Comparison of ENCODE assay signal across 8 cellular contexts in the genomic region with DNA sequence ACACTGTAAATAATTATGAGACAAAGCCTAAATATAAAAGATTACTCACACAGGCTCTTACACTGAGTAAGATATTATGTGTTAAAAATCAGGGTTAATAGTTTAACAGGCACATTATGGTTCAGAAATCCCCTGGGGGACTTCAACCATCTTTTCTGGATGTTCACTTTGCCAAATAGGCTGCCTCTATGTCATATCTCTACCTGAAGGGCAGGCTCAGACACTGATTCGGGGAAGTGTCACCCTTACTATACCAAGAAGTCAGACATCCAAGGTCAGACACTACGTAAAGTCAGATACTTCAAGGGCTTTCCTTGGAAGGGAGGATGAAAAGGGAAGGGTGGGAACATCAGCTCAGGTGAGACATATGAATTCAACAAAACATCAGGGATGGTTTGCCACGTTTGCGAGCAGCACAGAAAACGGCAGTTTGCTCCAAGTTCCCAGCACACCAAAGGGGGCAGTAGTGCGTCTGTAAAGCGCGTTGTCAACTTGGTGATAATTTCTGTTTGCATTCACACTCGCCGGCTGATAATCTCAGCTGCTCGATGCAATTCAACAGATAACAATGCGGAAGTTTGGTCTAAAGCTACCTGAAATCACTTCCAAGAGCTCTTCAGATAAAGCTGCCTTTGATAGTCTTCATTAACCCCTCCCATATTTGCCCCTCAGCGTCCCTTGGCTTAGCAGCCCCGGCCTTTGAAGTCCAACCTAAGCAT. TPM values are rescaled to one million over a fixed set of nuclear protein-coding genes. Genes with fewer than 3 reads are reported as not detected.
DNase-seq lines count a peak whose midpoint lies in the region; ATAC-seq and TF ChIP-seq lines count a peak whose summit lies in the region.

No MANE protein-coding gene starts in this region.

- H3K4me3 Mint-ChIP-seq in nephron = peak overlapping the region; percentile 81 to 87 (median 84)
- H3K4me3 Mint-ChIP-seq in stimulated activated naive CD8-positive, alpha-beta T cell treated with anti-CD3 and anti-CD28 coated beads, Interleukin-15, amount 100 ng/mL, for 72 hours = peak overlapping the region; percentile 86 to 91

- peaks cover 7% of the 10 kb centered on the region for H3K9me3 Mint-ChIP-seq in nephron
- no peaks in the 10 kb centered on the region for H3K9me3 Mint-ChIP-seq in stimulated activated naive CD8-positive, alpha-beta T cell treated with anti-CD3 and anti-CD28 coated beads, Interleukin-15, amount 100 ng/mL, for 72 hours

- TF ChIP-seq CTCF in nephron (IDR thresholded peaks at IDR 0.05; ENCODE audit: unreplicated experiment in 3 of 3) = peak; percentile 72 to 79 (median 79)

- peaks cover 50% of the 10 kb centered on the region for H3K4me1 Mint-ChIP-seq in nephron
- peaks cover 38% of the 10 kb centered on the region for H3K4me1 Mint-ChIP-seq in stimulated activated naive CD8-positive, alpha-beta T cell treated with anti-CD3 and anti-CD28 coated beads, Interleukin-15, amount 100 ng/mL, for 72 hours

- peak; percentile 48 for ATAC-seq in GM21529 (IDR thresholded peaks at IDR 0.05; ENCODE audit: unreplicated experiment)
- ATAC-seq in stimulated activated naive CD8-positive, alpha-beta T cell treated with anti-CD3 and anti-CD28 coated beads, Interleukin-15, amount 100 ng/mL, for 72 hours = peak; percentile 80

- peak overlapping the region; percentile 94 for H3K27ac Mint-ChIP-seq in nephron
- H3K27ac Mint-ChIP-seq in stimulated activated naive CD8-positive, alpha-beta T cell treated with anti-CD3 and anti-CD28 coated beads, Interleukin-15, amount 100 ng/mL, for 72 hours = peak overlapping the region; percentile 97 to 99

- DNase-seq in DMS53 treated with DMSO at 0.1 percent for 48 hours (lab: John Stamatoyannopoulos, UW; ENCODE audit: unreplicated experiment) (peak; percentile 76), HuH-7.5 (ENCODE audit: low spot score) (peak; percentile 26), fibroblast of the conjunctiva (ENCODE audit: low read depth) (peak; percentile 77)
- peak; percentile 51 to 52 for DNase-seq in activated T-helper 1 cell treated with anti-CD3 and anti-CD28 coated beads, Interleukin-2, amount 50 U/mL, for 16 hours (ENCODE audit: low read depth in 1 of 2, low spot score in 1 of 2)
- DNase-seq in stimulated activated naive CD8-positive, alpha-beta T cell treated with anti-CD3 and anti-CD28 coated beads, Interleukin-15, amount 100 ng/mL, for 72 hours = peak in 1 of 2 donors; percentile 80

- peaks cover 28% of the 10 kb centered on the region for H3K27me3 Mint-ChIP-seq in nephron (ENCODE audit: low read depth)
- H3K27me3 Mint-ChIP-seq in stimulated activated naive CD8-positive, alpha-beta T cell treated with anti-CD3 and anti-CD28 coated beads, Interleukin-15, amount 100 ng/mL, for 72 hours = no peaks in the 10 kb centered on the region

- no peaks in the 10 kb centered on the region for H3K36me3 Mint-ChIP-seq in nephron (ENCODE audit: low read depth)

TF ChIP-seq in PFSK-1, 5 proteins besides CTCF, POLR2A, EP300 and RAD21:
- no peak for TF ChIP-seq FOXP2 (optimal IDR thresholded peaks at IDR 0.05; ENCODE audit: borderline replicate concordance, extremely low read depth, extremely low read length, insufficient read depth)
- TF ChIP-seq TAF1 (IDR thresholded peaks at IDR 0.05; ENCODE audit: borderline replicate concordance, insufficient read depth, low read length) = no peak
- TF ChIP-seq SIN3A (IDR thresholded peaks at IDR 0.05; ENCODE audit: borderline replicate concordance, insufficient read depth, low read length) = 0 out of 2 replicates have a peak, but pooled peaks have one; percentile 51
- TF ChIP-seq, protein P1, sequence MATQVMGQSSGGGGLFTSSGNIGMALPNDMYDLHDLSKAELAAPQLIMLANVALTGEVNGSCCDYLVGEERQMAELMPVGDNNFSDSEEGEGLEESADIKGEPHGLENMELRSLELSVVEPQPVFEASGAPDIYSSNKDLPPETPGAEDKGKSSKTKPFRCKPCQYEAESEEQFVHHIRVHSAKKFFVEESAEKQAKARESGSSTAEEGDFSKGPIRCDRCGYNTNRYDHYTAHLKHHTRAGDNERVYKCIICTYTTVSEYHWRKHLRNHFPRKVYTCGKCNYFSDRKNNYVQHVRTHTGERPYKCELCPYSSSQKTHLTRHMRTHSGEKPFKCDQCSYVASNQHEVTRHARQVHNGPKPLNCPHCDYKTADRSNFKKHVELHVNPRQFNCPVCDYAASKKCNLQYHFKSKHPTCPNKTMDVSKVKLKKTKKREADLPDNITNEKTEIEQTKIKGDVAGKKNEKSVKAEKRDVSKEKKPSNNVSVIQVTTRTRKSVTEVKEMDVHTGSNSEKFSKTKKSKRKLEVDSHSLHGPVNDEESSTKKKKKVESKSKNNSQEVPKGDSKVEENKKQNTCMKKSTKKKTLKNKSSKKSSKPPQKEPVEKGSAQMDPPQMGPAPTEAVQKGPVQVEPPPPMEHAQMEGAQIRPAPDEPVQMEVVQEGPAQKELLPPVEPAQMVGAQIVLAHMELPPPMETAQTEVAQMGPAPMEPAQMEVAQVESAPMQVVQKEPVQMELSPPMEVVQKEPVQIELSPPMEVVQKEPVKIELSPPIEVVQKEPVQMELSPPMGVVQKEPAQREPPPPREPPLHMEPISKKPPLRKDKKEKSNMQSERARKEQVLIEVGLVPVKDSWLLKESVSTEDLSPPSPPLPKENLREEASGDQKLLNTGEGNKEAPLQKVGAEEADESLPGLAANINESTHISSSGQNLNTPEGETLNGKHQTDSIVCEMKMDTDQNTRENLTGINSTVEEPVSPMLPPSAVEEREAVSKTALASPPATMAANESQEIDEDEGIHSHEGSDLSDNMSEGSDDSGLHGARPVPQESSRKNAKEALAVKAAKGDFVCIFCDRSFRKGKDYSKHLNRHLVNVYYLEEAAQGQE (IDR thresholded peaks at IDR 0.05; ENCODE audit: insufficient read depth in 1 of 2, low read depth in 2 of 2, low read length in 2 of 2) = no peak
- no peak for TF ChIP-seq POLR2AphosphoS5 (IDR thresholded peaks at IDR 0.05; ENCODE audit: low read depth, low read length)

RNA-seq across cellular contexts. Expression of a gene that starts 0.9 kb away (rescaled TPM):
- polyA plus RNA-seq in PFSK-1 (2012; ENCODE audit: insufficient read length, low read depth) = not detected
